1 cellular context compared by ENCODE assay signal in genomic region chr6:113837170-113837569, GRCh38.
TF ChIP-seq lines count a peak whose summit lies in the region.

No MANE protein-coding gene starts in this region.

TF ChIP-seq in HepG2, 621 proteins besides CTCF, POLR2A, EP300 and RAD21:
- TF ChIP-seq BRD4 (CRISPR knock-in tag; IDR thresholded peaks at IDR 0.05) (no peak), NONO (IDR thresholded peaks at IDR 0.05) (no peak), NONO (CRISPR knock-in tag; conservative IDR thresholded peaks at IDR 0.05) (no peak), ZNF841 (CRISPR knock-in tag; IDR thresholded peaks at IDR 0.05; ENCODE audit: borderline replicate concordance) (no peak), ZNF563 (CRISPR knock-in tag; IDR thresholded peaks at IDR 0.05) (no peak), ETS1 (CRISPR knock-in tag; IDR thresholded peaks at IDR 0.05) (no peak), MLXIP (CRISPR knock-in tag; IDR thresholded peaks at IDR 0.05; ENCODE audit: borderline replicate concordance) (no peak), ZNF292 (CRISPR knock-in tag; IDR thresholded peaks at IDR 0.05; ENCODE audit: borderline replicate concordance, low read depth) (no peak)
TF ChIP-seq in HepG2: peak in this region for 0.
